In the genomic region with DNA sequence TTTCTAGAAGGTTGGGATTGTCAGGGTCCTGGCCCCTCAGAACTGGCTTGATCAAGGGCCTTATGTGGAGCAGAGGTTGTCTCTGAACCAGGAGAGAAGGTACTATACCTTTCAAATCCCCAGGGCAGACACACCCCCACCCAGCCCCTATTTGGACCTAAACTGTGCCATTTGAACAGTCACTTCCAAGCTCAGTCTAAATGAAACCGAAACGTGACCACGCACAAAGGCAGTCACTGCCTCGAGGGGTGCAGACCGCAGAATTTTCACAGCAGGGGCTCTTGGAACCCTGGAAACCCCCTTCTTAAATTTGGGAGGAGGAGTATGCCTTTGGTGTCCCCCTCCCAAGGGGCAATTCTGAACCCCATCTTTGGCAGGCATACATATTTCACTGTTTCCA, we compare ENCODE assay signal across 26 cellular contexts. TPM values are rescaled to one million over a fixed set of nuclear protein-coding genes. Genes with fewer than 3 reads are reported as not detected.
DNase-seq lines count a peak whose midpoint lies in the region; ATAC-seq, FAIRE-seq and TF ChIP-seq lines count a peak whose summit lies in the region.
"Had no signal": no experiment of that assay in that cellular context is flagged by ENCODE, and none has a peak within 500 bp of the region (broad histone marks: within the 10 kb centered on the region; RNA-seq: fewer than 3 reads in every experiment).

No MANE protein-coding gene starts in this region.

- peak overlapping the region; percentile 62 for H3K27ac Mint-ChIP-seq in activated CD8-positive, alpha-beta memory T cell treated with anti-CD3 and anti-CD28 coated beads, Interleukin-2, amount 10 ng/mL, durations not matched to agents 7 days and 5 days
- peak overlapping the region; percentile 81 for H3K27ac Mint-ChIP-seq in stimulated activated effector memory CD8-positive, alpha-beta T cell treated with anti-CD3 and anti-CD28 coated beads, Interleukin-12 subunit alpha, Interleukin-12 subunit beta, amount 100 ng/mL, for 72 hours
- H3K27ac Mint-ChIP-seq: neural progenitor cell; stimulated activated memory B cell treated with anti-CD40 and anti-IgM and Interleukin-4, amounts not matched to agents 10 μg/mL and 1 μg/mL and 100 μg/mL, for 72 hours had no signal

- H2AFZ ChIP-seq in MM.1S (ENCODE audit: low read length) = no peak overlapping the region; the same call in 1 of the 2 replicates
- H2AFZ ChIP-seq: neural progenitor cell had no signal

- H3K36me3 ChIP-seq in MM.1S (replicated peaks; ENCODE audit: insufficient read depth, low read length) = no peaks in the 10 kb centered on the region
- H3K36me3 ChIP-seq: neural progenitor cell, right lobe of liver had no signal

- no peaks in the 10 kb centered on the region for H3K79me2 ChIP-seq in MM.1S (ENCODE audit: low read length)

- CTCF ChIA-PET in activated CD8-positive, alpha-beta memory T cell treated with anti-CD3 and anti-CD28 coated beads, Interleukin-2, amount 10 ng/mL, durations not matched to agents 7 days and 5 days (lab: Charles Lee) = interaction anchor here (1.3 to 1.9 kb wide), 2 partner anchors 19 to 283 kb away, joined by 3 to 6 read pairs; no protein-coding TSS in a partner anchor

- no peaks in the 10 kb centered on the region for H3K9me2 ChIP-seq in MM.1S (replicated peaks; ENCODE audit: insufficient read depth, low read length)

- H3K4me3 ChIP-seq in MM.1S (ENCODE audit: low read length) = peak overlapping the region; percentile 23; the same call in 1 of the 2 replicates
- H3K4me3 ChIP-seq: neural progenitor cell, right lobe of liver, suprapubic skin had no signal

- TF ChIP-seq CTCF in MM.1S (IDR thresholded peaks at IDR 0.05; ENCODE audit: low read length) = no peak

- peaks cover 12% of the 10 kb centered on the region for H3K4me1 Mint-ChIP-seq in activated CD8-positive, alpha-beta memory T cell treated with anti-CD3 and anti-CD28 coated beads, Interleukin-2, amount 10 ng/mL, durations not matched to agents 7 days and 5 days
- H3K4me1 Mint-ChIP-seq in stimulated activated effector memory CD8-positive, alpha-beta T cell treated with anti-CD3 and anti-CD28 coated beads, Interleukin-12 subunit alpha, Interleukin-12 subunit beta, amount 100 ng/mL, for 72 hours = peaks cover 19% of the 10 kb centered on the region
- H3K4me1 Mint-ChIP-seq: neural progenitor cell; stimulated activated memory B cell treated with anti-CD40 and anti-IgM and Interleukin-4, amounts not matched to agents 10 μg/mL and 1 μg/mL and 100 μg/mL, for 72 hours had no signal

- peak overlapping the region; percentile 65; the same call in 1 of the 2 replicates for H3K27ac ChIP-seq in MM.1S (ENCODE audit: low read length)
- H3K27ac ChIP-seq: neural progenitor cell, right lobe of liver, suprapubic skin had no signal

- FAIRE-seq in frontal cortex (lab: Jason Lieb, UNC) = no peak
- FAIRE-seq: GM19239, HepG2, urothelium cell line had no signal

- peak; percentile 65 for ATAC-seq in activated CD8-positive, alpha-beta memory T cell treated with anti-CD3 and anti-CD28 coated beads, Interleukin-2, amount 10 ng/mL, durations not matched to agents 7 days and 5 days
- ATAC-seq in GM19351 (IDR thresholded peaks at IDR 0.05; ENCODE audit: unreplicated experiment) = peak; percentile 66
- no peak for ATAC-seq in stimulated activated effector memory CD8-positive, alpha-beta T cell treated with anti-CD3 and anti-CD28 coated beads, Interleukin-12 subunit alpha, Interleukin-12 subunit beta, amount 100 ng/mL, for 72 hours
- no peak for ATAC-seq in HG03045 (IDR thresholded peaks at IDR 0.05; ENCODE audit: unreplicated experiment)
- ATAC-seq: activated CD8-positive, alpha-beta T cell treated with anti-CD3 and anti-CD28 coated beads, Interleukin-2, amount 10 ng/mL, durations not matched to agents 7 days and 5 days; HepG2; right lobe of liver; stimulated activated memory B cell treated with anti-CD40 and anti-IgM and Interleukin-4, amounts not matched to agents 10 μg/mL and 1 μg/mL and 100 μg/mL, for 72 hours had no signal

- no peaks in the 10 kb centered on the region for H3K9me3 Mint-ChIP-seq in activated CD8-positive, alpha-beta memory T cell treated with anti-CD3 and anti-CD28 coated beads, Interleukin-2, amount 10 ng/mL, durations not matched to agents 7 days and 5 days (ENCODE audit: low read depth)
- H3K9me3 Mint-ChIP-seq in stimulated activated effector memory CD8-positive, alpha-beta T cell treated with anti-CD3 and anti-CD28 coated beads, Interleukin-12 subunit alpha, Interleukin-12 subunit beta, amount 100 ng/mL, for 72 hours = no peaks in the 10 kb centered on the region
- H3K9me3 Mint-ChIP-seq: neural progenitor cell; stimulated activated memory B cell treated with anti-CD40 and anti-IgM and Interleukin-4, amounts not matched to agents 10 μg/mL and 1 μg/mL and 100 μg/mL, for 72 hours had no signal

- H4K20me1 ChIP-seq in MM.1S (ENCODE audit: insufficient read depth, low read length) = no peaks in the 10 kb centered on the region

- H3K9me3 ChIP-seq in MM.1S (replicated peaks; ENCODE audit: insufficient read depth, low read length) = no peaks in the 10 kb centered on the region
- H3K9me3 ChIP-seq: right lobe of liver, suprapubic skin had no signal

- H3K9ac ChIP-seq in MM.1S (ENCODE audit: low read length) = peak overlapping the region; percentile 18; the same call in 1 of the 2 replicates
- H3K9ac ChIP-seq: neural progenitor cell had no signal

- H3K4me3 Mint-ChIP-seq in activated CD8-positive, alpha-beta memory T cell treated with anti-CD3 and anti-CD28 coated beads, Interleukin-2, amount 10 ng/mL, durations not matched to agents 7 days and 5 days = no peak overlapping the region
- H3K4me3 Mint-ChIP-seq in stimulated activated effector memory CD8-positive, alpha-beta T cell treated with anti-CD3 and anti-CD28 coated beads, Interleukin-12 subunit alpha, Interleukin-12 subunit beta, amount 100 ng/mL, for 72 hours = no peak overlapping the region
- H3K4me3 Mint-ChIP-seq: activated CD8-positive, alpha-beta T cell treated with anti-CD3 and anti-CD28 coated beads, Interleukin-2, amount 10 ng/mL, durations not matched to agents 7 days and 5 days; neural progenitor cell; stimulated activated memory B cell treated with anti-CD40 and anti-IgM and Interleukin-4, amounts not matched to agents 10 μg/mL and 1 μg/mL and 100 μg/mL, for 72 hours had no signal

- no peaks in the 10 kb centered on the region for H3F3A ChIP-seq in MM.1S (ENCODE audit: insufficient read depth, low read length)

- H3K36me3 Mint-ChIP-seq in activated CD8-positive, alpha-beta memory T cell treated with anti-CD3 and anti-CD28 coated beads, Interleukin-2, amount 10 ng/mL, durations not matched to agents 7 days and 5 days = peaks cover 18% of the 10 kb centered on the region
- peaks cover 75% of the 10 kb centered on the region for H3K36me3 Mint-ChIP-seq in stimulated activated effector memory CD8-positive, alpha-beta T cell treated with anti-CD3 and anti-CD28 coated beads, Interleukin-12 subunit alpha, Interleukin-12 subunit beta, amount 100 ng/mL, for 72 hours

- no peaks in the 10 kb centered on the region for H3K27me3 Mint-ChIP-seq in activated CD8-positive, alpha-beta memory T cell treated with anti-CD3 and anti-CD28 coated beads, Interleukin-2, amount 10 ng/mL, durations not matched to agents 7 days and 5 days
- H3K27me3 Mint-ChIP-seq: stimulated activated memory B cell treated with anti-CD40 and anti-IgM and Interleukin-4, amounts not matched to agents 10 μg/mL and 1 μg/mL and 100 μg/mL, for 72 hours had no signal

- H3K27me3 ChIP-seq in MM.1S (replicated peaks; ENCODE audit: insufficient read depth, low read length) = no peaks in the 10 kb centered on the region
- H3K27me3 ChIP-seq: neural progenitor cell, right lobe of liver, suprapubic skin had no signal

- peak overlapping the region; percentile 53; the same call in 1 of the 2 replicates for H3K4me2 ChIP-seq in MM.1S (ENCODE audit: low read depth, low read length)
- H3K4me2 ChIP-seq: neural progenitor cell had no signal

- H3K4me1 ChIP-seq in MM.1S (ENCODE audit: low read length) = peaks cover 16% of the 10 kb centered on the region
- H3K4me1 ChIP-seq: neural progenitor cell, right lobe of liver had no signal

- no peak for DNase-seq in activated CD8-positive, alpha-beta memory T cell treated with anti-CD3 and anti-CD28 coated beads, Interleukin-2, amount 10 ng/mL, durations not matched to agents 7 days and 5 days
- no peak for DNase-seq in activated CD8-positive, alpha-beta memory T cell treated with anti-CD3 and anti-CD28 coated beads for 24 hours
- DNase-seq in MM.1S (peak; percentile 65), frontal cortex (ENCODE audit: low spot score in 2 of 2) (no peak), GM03348 (ENCODE audit: low spot score) (no peak)
- no peak for DNase-seq in stimulated activated effector memory CD8-positive, alpha-beta T cell treated with anti-CD3 and anti-CD28 coated beads, Interleukin-12 subunit alpha, Interleukin-12 subunit beta, amount 100 ng/mL, for 72 hours (ENCODE audit: low spot score in 2 of 2)
- DNase-seq: activated CD8-positive, alpha-beta T cell treated with anti-CD3 and anti-CD28 coated beads, Interleukin-2, amount 10 ng/mL, durations not matched to agents 7 days and 5 days; activated gamma-delta T cell treated with Interleukin-2 at 50 U/mL for 16 hours; AML-193; HCEC 1CT; Kasumi-1; kidney glomerular epithelial cell; MV-4-11; NCI-H1436 treated with DMSO at 0.1 percent for 48 hours; NCI-H345; stimulated activated CD4-positive, alpha-beta T cell treated with anti-CD3 and anti-CD28 coated beads, Interleukin-4, amount 100 ng/mL, for 24 hours had no signal

RNA-seq across cellular contexts. Expression of a gene that starts 53.7 kb away (rescaled TPM):
- not detected for total RNA-seq in activated CD8-positive, alpha-beta memory T cell treated with anti-CD3 and anti-CD28 coated beads, Interleukin-2, amount 10 ng/mL, durations not matched to agents 7 days and 5 days
- total RNA-seq in frontal cortex = 8.2 TPM
- total RNA-seq: A172; activated CD8-positive, alpha-beta T cell treated with anti-CD3 and anti-CD28 coated beads, Interleukin-2, amount 10 ng/mL, durations not matched to agents 7 days and 5 days had no signal

Comparison
In these comparisons a context has a peak if more than half of its experiments do, and no peak if none do; other contexts are left out.
1. ATAC-seq: peak in activated CD8-positive, alpha-beta memory T cell treated with anti-CD3 and anti-CD28 coated beads, Interleukin-2, amount 10 ng/mL, durations not matched to agents 7 days and 5 days (single experiment) and GM19351 (single experiment); none in stimulated activated effector memory CD8-positive, alpha-beta T cell treated with anti-CD3 and anti-CD28 coated beads, Interleukin-12 subunit alpha, Interleukin-12 subunit beta, amount 100 ng/mL, for 72 hours (single experiment) and HG03045 (single experiment).